Comparison of ENCODE assay signal across 17 cellular contexts in genomic region chr1:36344395-36344680, GRCh38.
"Had no signal": no experiment of that assay in that cellular context is flagged by ENCODE, and none has a peak within 500 bp of the region (broad histone marks: within the 10 kb centered on the region; RNA-seq: fewer than 3 reads in every experiment).

No MANE protein-coding gene starts in this region.

- H3K9me3 ChIP-seq: left ventricle myocardium inferior, ovary, transverse colon, uterus had no signal

- H3K4me1 ChIP-seq: uterus had no signal

- DNase-seq: activated CD4-positive, alpha-beta memory T cell treated with anti-CD3 and anti-CD28 coated beads for 36 hours; activated CD4-positive, alpha-beta T cell treated with anti-CD3 and anti-CD28 coated beads for 36 hours; activated naive CD4-positive, alpha-beta T cell; activated T-cell treated with anti-CD3 and anti-CD28 coated beads for 4 hours; caudate nucleus; dorsolateral prefrontal cortex; foreskin keratinocyte; head of caudate nucleus; left ventricle myocardium inferior; ovary; stimulated activated CD4-positive, alpha-beta T cell treated with anti-CD3 and anti-CD28 coated beads, Interleukin-4, amount 100 ng/mL, for 24 hours; SW 1271; T-helper 2 cell; transverse colon; uterus had no signal

- H3K27me3 ChIP-seq: dorsolateral prefrontal cortex, foreskin keratinocyte, ovary, transverse colon, uterus had no signal

- H3K4me3 ChIP-seq: dorsolateral prefrontal cortex, left ventricle myocardium inferior, ovary, smooth muscle cell, transverse colon, uterus had no signal

- ATAC-seq: activated CD4-positive, alpha-beta T cell treated with anti-CD3 and anti-CD28 coated beads for 36 hours; foreskin keratinocyte; stimulated activated memory B cell treated with anti-CD40 and anti-IgM and Interleukin-4, amounts not matched to agents 10 μg/mL and 1 μg/mL and 100 μg/mL, for 72 hours had no signal

- H3K4me2 ChIP-seq: smooth muscle cell had no signal

- H3K27ac ChIP-seq: dorsolateral prefrontal cortex, foreskin keratinocyte, left ventricle myocardium inferior, ovary, transverse colon, uterus had no signal

- H3K36me3 ChIP-seq: ovary, uterus had no signal
